10 cellular contexts compared by ENCODE assay signal in genomic region chr17:77427471-77427991, GRCh38.
DNase-seq lines count a peak whose midpoint lies in the region; ATAC-seq, FAIRE-seq and TF ChIP-seq lines count a peak whose summit lies in the region.
"Had no signal": no experiment of that assay in that cellular context is flagged by ENCODE, and none has a peak within 500 bp of the region (broad histone marks: within the 10 kb centered on the region; RNA-seq: fewer than 3 reads in every experiment).

No MANE protein-coding gene starts in this region.

- H3K9me3 ChIP-seq in A549 (no peaks in the 10 kb centered on the region), KOPT-K1 (ENCODE audit: insufficient read depth, low read length, poor library complexity, severe bottlenecking) (no peaks in the 10 kb centered on the region), small intestine (ENCODE audit: control insufficient read depth, low read depth) (no peaks in the 10 kb centered on the region), WERI-Rb-1 (ENCODE audit: severe bottlenecking) (no peaks in the 10 kb centered on the region)

- peak overlapping the region; percentile 78 for H3K4me2 ChIP-seq in A549

- H3K27me3 Mint-ChIP-seq in mesothelial cell of epicardium (ENCODE audit: low read depth): no peaks in the 10 kb centered on the region
- H3K27me3 Mint-ChIP-seq: stimulated activated naive CD8-positive, alpha-beta T cell treated with anti-CD3 and anti-CD28 coated beads, Interleukin-15, Interleukin-2, amounts not matched to agents 100 ng/mL and 50 ng/mL, for 24 hours had no signal

- 7% methylated on average over 10 of the region's 14 CpGs for whole genome bisulfite sequencing in A549 (ENCODE audit: missing lambda C conversion rate)
- 48 to 61% (median 56%) methylated on average over 14 of the region's 14 CpGs for WGBS in small intestine, 3 donors

- TF ChIP-seq RAD21 in A549 (conservative IDR thresholded peaks at IDR 0.05 in 1 of 2, IDR thresholded peaks at IDR 0.05 in 1 of 2): no peak

- DNase-seq in A549 (ENCODE audit: low read depth in 1 of 2, low spot score in 1 of 2): peak in 1 of 2 experiments; percentile 61
- peak; percentile 70 for DNase-seq in dedifferentiated amniotic fluid mesenchymal stem cell (ENCODE audit: extremely low spot score)
- DNase-seq in mesothelial cell of epicardium (ENCODE audit: low spot score in 2 of 2, unreplicated experiment in 2 of 2): peak in 1 of 2 experiments; percentile 38
- no peak for DNase-seq in small intestine
- DNase-seq in WERI-Rb-1: no peak
- DNase-seq: NCI-H748 treated with DMSO at 0.1 percent for 48 hours had no signal

- CTCF ChIA-PET in A549 (lab: Yijun Ruan, JAX): interaction anchor here (0.6 to 18.7 kb wide), 15 partner anchors 11 to 198 kb away, joined by 3 to 198 read pairs (median 4); no protein-coding TSS in a partner anchor

- peak overlapping the region; percentile 75 to 95 for H3K27ac ChIP-seq in A549
- H3K27ac ChIP-seq in KOPT-K1 (ENCODE audit: low read depth, low read length, poor library complexity, severe bottlenecking): peak overlapping the region; percentile 47
- peak overlapping the region in 1 of 2 donors; percentile 85 for H3K27ac ChIP-seq in small intestine (ENCODE audit: low read depth in 1 of 2, low read length in 1 of 2)
- H3K27ac ChIP-seq in WERI-Rb-1: no peak overlapping the region

- no peak overlapping the region for H3K4me3 ChIP-seq in A549
- H3K4me3 ChIP-seq in small intestine (ENCODE audit: low read depth in 1 of 2, low read length in 2 of 2): no peak overlapping the region
- no peak overlapping the region for H3K4me3 ChIP-seq in WERI-Rb-1 (ENCODE audit: low read depth, low read length)

- H3K36me3 ChIP-seq in KOPT-K1 (ENCODE audit: insufficient read depth, low read length) (no peaks in the 10 kb centered on the region), small intestine (ENCODE audit: control insufficient read depth in 2 of 2, insufficient read depth in 2 of 2, low read length in 2 of 2) (no peaks in the 10 kb centered on the region), WERI-Rb-1 (peaks cover 54% of the 10 kb centered on the region)

- no peak overlapping the region for H3K4me3 Mint-ChIP-seq in mesothelial cell of epicardium
- H3K4me3 Mint-ChIP-seq: stimulated activated naive CD8-positive, alpha-beta T cell treated with anti-CD3 and anti-CD28 coated beads, Interleukin-15, Interleukin-2, amounts not matched to agents 100 ng/mL and 50 ng/mL, for 24 hours had no signal

- FAIRE-seq in A549 (lab: Jason Lieb, UNC): no peak
- no peak for FAIRE-seq in small intestine (lab: Jason Lieb, UNC)

- no peak for TF ChIP-seq POLR2A in A549 (IDR thresholded peaks at IDR 0.05; ENCODE audit: low read length)

- TF ChIP-seq CTCF in A549 (IDR thresholded peaks at IDR 0.05) (no peak), mesothelial cell of epicardium (IDR thresholded peaks at IDR 0.05; ENCODE audit: unreplicated experiment) (no peak), WERI-Rb-1 (IDR thresholded peaks at IDR 0.05; ENCODE audit: low read depth, low read length) (no peak)

- no peak for TF ChIP-seq EP300 in A549 (IDR thresholded peaks at IDR 0.05)

- H3K4me1 ChIP-seq in A549 (peaks cover 86% of the 10 kb centered on the region), small intestine (ENCODE audit: control insufficient read depth in 2 of 2, insufficient read depth in 1 of 2, low read depth in 1 of 2, low read length in 1 of 2) (peaks cover 1 to 22% of the 10 kb centered on the region in 2 donors)

- POLR2A ChIA-PET in A549 (lab: Yijun Ruan, JAX): interaction anchor here (1.3 kb wide), 1 partner anchor 531 kb away, joined by 5 read pairs; the partner anchor contains the start of gene TNRC6C

- ATAC-seq in A549: peak; percentile 20 to 32; a peak in 5 of 6 replicates
- no peak for ATAC-seq in GM21825 (IDR thresholded peaks at IDR 0.05; ENCODE audit: unreplicated experiment)
- ATAC-seq in GM21619 (IDR thresholded peaks at IDR 0.05; ENCODE audit: unreplicated experiment): no peak

- no peaks in the 10 kb centered on the region for H3K36me3 Mint-ChIP-seq in mesothelial cell of epicardium

- H3K4me1 Mint-ChIP-seq in mesothelial cell of epicardium: peaks cover 64% of the 10 kb centered on the region

- H3K27me3 ChIP-seq in small intestine (ENCODE audit: control insufficient read depth in 2 of 2, insufficient read depth in 2 of 2, low read length in 2 of 2) (no peaks in the 10 kb centered on the region), WERI-Rb-1 (ENCODE audit: insufficient read depth, low read depth, severe bottlenecking) (no peaks in the 10 kb centered on the region)

- H3K27ac Mint-ChIP-seq in mesothelial cell of epicardium: peak overlapping the region; percentile 76

- H3K9me3 Mint-ChIP-seq in mesothelial cell of epicardium: no peaks in the 10 kb centered on the region
- H3K9me3 Mint-ChIP-seq: stimulated activated naive CD8-positive, alpha-beta T cell treated with anti-CD3 and anti-CD28 coated beads, Interleukin-15, Interleukin-2, amounts not matched to agents 100 ng/mL and 50 ng/mL, for 24 hours had no signal

TF ChIP-seq in A549, 52 proteins besides CTCF, POLR2A, EP300 and RAD21:
- TF ChIP-seq NPAS2 (CRISPR knock-in tag; IDR thresholded peaks at IDR 0.05; ENCODE audit: borderline replicate concordance) (no peak), MAX (IDR thresholded peaks at IDR 0.05) (peak; percentile 52), ELK1 (IDR thresholded peaks at IDR 0.05; ENCODE audit: low read depth, low read length) (no peak), SMC3 (IDR thresholded peaks at IDR 0.05) (peak; percentile 28; the same call in 1 of the 3 replicates), REST (IDR thresholded peaks at IDR 0.05) (0 out of 2 replicates have a peak, but pooled peaks have one; percentile 36), FOSL2 (IDR thresholded peaks at IDR 0.05) (peak; percentile 68), FOSL2 (CRISPR knock-in tag; IDR thresholded peaks at IDR 0.05) (peak; percentile 78), E2F6 (IDR thresholded peaks at IDR 0.05; ENCODE audit: borderline replicate concordance, low read depth) (no peak), HOXB5 (CRISPR knock-in tag; IDR thresholded peaks at IDR 0.05) (no peak), CBX2 (IDR thresholded peaks at IDR 0.05; ENCODE audit: borderline replicate concordance, low read depth) (no peak), SREBF2 (IDR thresholded peaks at IDR 0.05) (no peak)

Comparison
In these comparisons a context has a peak if more than half of its experiments do, and no peak if none do; other contexts are left out.
1. ATAC-seq: peak in A549 (2 of 2); none in GM21825 (single experiment) and GM21619 (single experiment).